ENCODE assay signal across 8 cellular contexts in genomic region chr1:21334214-21335087, GRCh38. TPM values are rescaled to one million over a fixed set of nuclear protein-coding genes. Genes with fewer than 3 reads are reported as not detected.
DNase-seq lines count a peak whose midpoint lies in the region; ATAC-seq and TF ChIP-seq lines count a peak whose summit lies in the region.

No MANE protein-coding gene starts in this region.

- no peaks in the 10 kb centered on the region for H3K36me3 ChIP-seq in HEK293 (ENCODE audit: control insufficient read depth in 2 of 2, insufficient read depth in 1 of 2, low read length in 2 of 2)
- no peaks in the 10 kb centered on the region for H3K36me3 ChIP-seq in mesendoderm (ENCODE audit: control insufficient read depth, insufficient read depth, low read length)

- peaks cover 38% of the 10 kb centered on the region for H3K4me1 ChIP-seq in HEK293 (ENCODE audit: control insufficient read depth, insufficient read depth, low read length)
- peaks cover 15% of the 10 kb centered on the region for H3K4me1 ChIP-seq in mesendoderm (ENCODE audit: control insufficient read depth, low read depth, low read length)

- H2BK120ac ChIP-seq in mesendoderm (ENCODE audit: low read depth, low read length), result no peak overlapping the region

- peaks cover 20% of the 10 kb centered on the region for H3K36me3 Mint-ChIP-seq in activated CD4-positive, alpha-beta T cell treated with anti-CD3 and anti-CD28 coated beads, Interleukin-2, amount 10 ng/mL, durations not matched to agents 7 days and 5 days (ENCODE audit: low read depth)
- H3K36me3 Mint-ChIP-seq in dendritic cell treated with granulocyte-macrophage colony-stimulating factor and Interleukin-4, amounts not matched to agents 40 ng/mL and 50 ng/mL, for 4 days (ENCODE audit: low read depth), result no peaks in the 10 kb centered on the region

- peaks cover 91% of the 10 kb centered on the region for H3K4me1 Mint-ChIP-seq in activated CD4-positive, alpha-beta T cell treated with anti-CD3 and anti-CD28 coated beads, Interleukin-2, amount 10 ng/mL, durations not matched to agents 7 days and 5 days
- peaks cover 58% of the 10 kb centered on the region for H3K4me1 Mint-ChIP-seq in dendritic cell treated with granulocyte-macrophage colony-stimulating factor and Interleukin-4, amounts not matched to agents 40 ng/mL and 50 ng/mL, for 4 days (ENCODE audit: low read depth)

- peak overlapping the region; percentile 93 for H3K27ac Mint-ChIP-seq in activated CD4-positive, alpha-beta T cell treated with anti-CD3 and anti-CD28 coated beads, Interleukin-2, amount 10 ng/mL, durations not matched to agents 7 days and 5 days
- peak overlapping the region; percentile 73 for H3K27ac Mint-ChIP-seq in dendritic cell treated with granulocyte-macrophage colony-stimulating factor and Interleukin-4, amounts not matched to agents 40 ng/mL and 50 ng/mL, for 4 days

- H3K27ac ChIP-seq in HEK293 (ENCODE audit: extremely low read depth, low read depth, low read length) (peak overlapping the region; percentile 48; the same call in 1 of the 2 replicates), mesendoderm (ENCODE audit: low read depth, low read length) (no peak overlapping the region)

- H3K4ac ChIP-seq in mesendoderm (ENCODE audit: low read depth, low read length), result no peak overlapping the region

- H2BK15ac ChIP-seq in mesendoderm (replicated peaks; ENCODE audit: low read depth), result no peak overlapping the region

- H3K27me3 ChIP-seq in mesendoderm (ENCODE audit: insufficient read depth, low read length, poor library complexity), result no peaks in the 10 kb centered on the region

- no peak for ATAC-seq in GM19455 (IDR thresholded peaks at IDR 0.05; ENCODE audit: unreplicated experiment)

- H4K8ac ChIP-seq in mesendoderm (ENCODE audit: low read depth, low read length), result no peak overlapping the region

- no peaks in the 10 kb centered on the region for H3K9me3 Mint-ChIP-seq in activated CD4-positive, alpha-beta T cell treated with anti-CD3 and anti-CD28 coated beads, Interleukin-2, amount 10 ng/mL, durations not matched to agents 7 days and 5 days
- H3K9me3 Mint-ChIP-seq in dendritic cell treated with granulocyte-macrophage colony-stimulating factor and Interleukin-4, amounts not matched to agents 40 ng/mL and 50 ng/mL, for 4 days, result no peaks in the 10 kb centered on the region

- H2AK5ac ChIP-seq in mesendoderm (ENCODE audit: low read length), result peak overlapping the region; percentile 0

- POLR2A ChIA-PET in GM10248 (lab: Yijun Ruan, JAX) (interaction anchor here (0.5 to 0.9 kb wide), 6 partner anchors 9 to 717 kb away, joined by 3 to 6 read pairs (median 4); no protein-coding TSS in a partner anchor), HEK293 (lab: Yijun Ruan, JAX) (interaction anchor here (1.6 to 1.8 kb wide), 2 partner anchors 10 to 11 kb away, joined by 3 to 6 read pairs; no protein-coding TSS in a partner anchor)
- POLR2A ChIA-PET in activated CD4-positive, alpha-beta T cell treated with anti-CD3 and anti-CD28 coated beads, Interleukin-2, amount 10 ng/mL, durations not matched to agents 7 days and 5 days (lab: Charles Lee), result interaction anchor here (1.4 kb wide), 1 partner anchor 41 kb away, joined by 3 read pairs; no protein-coding TSS in a partner anchor

- peak; percentile 79 for TF ChIP-seq CTCF in GM10248 (IDR thresholded peaks at IDR 0.05; ENCODE audit: control extremely low read depth, extremely low read depth, low read depth, missing control alignments)
- TF ChIP-seq CTCF in HEK293 (tag by site-specific recombination; IDR thresholded peaks at IDR 0.05), result peak; percentile 92

- H2BK5ac ChIP-seq in mesendoderm (ENCODE audit: low read length), result no peak overlapping the region

- H3K4me3 ChIP-seq in HEK293 (ENCODE audit: low read depth, low read length) (no peak overlapping the region), mesendoderm (ENCODE audit: low read length) (no peak overlapping the region)

- DNase-seq in GM10248 (ENCODE audit: extremely low spot score) (peak; percentile 78), MV-4-11 (lab: John Stamatoyannopoulos, UW) (peak; percentile 100), mesendoderm (peak; percentile 84)
- peak; percentile 90 for DNase-seq in activated CD4-positive, alpha-beta T cell treated with anti-CD3 and anti-CD28 coated beads, Interleukin-2, amount 10 ng/mL, durations not matched to agents 7 days and 5 days
- peak; percentile 64 to 69 for DNase-seq in stimulated activated CD8-positive, alpha-beta memory T cell treated with anti-CD3 and anti-CD28 coated beads, Interleukin-2, amount 100 ng/mL, for 1 hour (ENCODE audit: low read depth in 2 of 2)

- no peaks in the 10 kb centered on the region for H3K9me3 ChIP-seq in HEK293 (ENCODE audit: control insufficient read depth, insufficient read depth, low read depth, low read length)

- H3K56ac ChIP-seq in mesendoderm (ENCODE audit: low read length), result peak overlapping the region; percentile 81

- peak overlapping the region; percentile 60 for H3K9ac ChIP-seq in mesendoderm (ENCODE audit: low read length)

- peaks cover 12% of the 10 kb centered on the region for H3K79me1 ChIP-seq in mesendoderm (ENCODE audit: low read length)

- CTCF ChIA-PET in GM10248 (lab: Yijun Ruan, JAX) (interaction anchor here (0.5 to 8.3 kb wide), 22 partner anchors 9 to 1706 kb away, joined by 3 to 95 read pairs (median 5); partner anchors contain the start of gene ECE1), HEK293 (lab: Yijun Ruan, JAX) (interaction anchor here (0.6 to 7.8 kb wide), 22 partner anchors 10 to 933 kb away, joined by 3 to 79 read pairs (median 3); no protein-coding TSS in a partner anchor)
- CTCF ChIA-PET in activated CD4-positive, alpha-beta T cell treated with anti-CD3 and anti-CD28 coated beads, Interleukin-2, amount 10 ng/mL, durations not matched to agents 7 days and 5 days (lab: Charles Lee), result interaction anchor here (0.8 to 4.5 kb wide), 13 partner anchors 8 to 116 kb away, joined by 3 to 23 read pairs (median 5); no protein-coding TSS in a partner anchor

- peaks cover 5% of the 10 kb centered on the region for H3K79me2 ChIP-seq in mesendoderm (ENCODE audit: control insufficient read depth, insufficient read depth, low read length)

- intact Hi-C loops in dendritic cell treated with granulocyte-macrophage colony-stimulating factor and Interleukin-4, amounts not matched to agents 40 ng/mL and 50 ng/mL, for 4 days (cut with micrococcal nuclease), result loop anchor here (1.0 to 5.0 kb wide), 2 partner anchors 42 to 79 kb away; partner anchors contain the start of gene ECE1

- H3K4me2 ChIP-seq in mesendoderm (ENCODE audit: low read length), result peak overlapping the region; percentile 59

- no peak overlapping the region for H3K23ac ChIP-seq in mesendoderm (ENCODE audit: low read length)

- WGBS in mesendoderm (ENCODE audit: extremely low coverage, insufficient coverage, low lambda C conversion rate), result no CpG with 5 or more reads among the region's 20 CpGs

- peak overlapping the region; percentile 75 for H3K4me3 Mint-ChIP-seq in activated CD4-positive, alpha-beta T cell treated with anti-CD3 and anti-CD28 coated beads, Interleukin-2, amount 10 ng/mL, durations not matched to agents 7 days and 5 days
- H3K4me3 Mint-ChIP-seq in dendritic cell treated with granulocyte-macrophage colony-stimulating factor and Interleukin-4, amounts not matched to agents 40 ng/mL and 50 ng/mL, for 4 days, result peak overlapping the region; percentile 62

- H3K27me3 Mint-ChIP-seq in activated CD4-positive, alpha-beta T cell treated with anti-CD3 and anti-CD28 coated beads, Interleukin-2, amount 10 ng/mL, durations not matched to agents 7 days and 5 days, result no peaks in the 10 kb centered on the region
- peaks cover 67% of the 10 kb centered on the region for H3K27me3 Mint-ChIP-seq in dendritic cell treated with granulocyte-macrophage colony-stimulating factor and Interleukin-4, amounts not matched to agents 40 ng/mL and 50 ng/mL, for 4 days

- no peak overlapping the region for H3K18ac ChIP-seq in mesendoderm (ENCODE audit: low read length)

- H4K5ac ChIP-seq in mesendoderm (ENCODE audit: low read length), result no peak overlapping the region

TF ChIP-seq in HEK293, 187 proteins besides CTCF, POLR2A, EP300 and RAD21 (continues in another document):
- no peak; the same call in none of the 2 replicates for TF ChIP-seq ZNF654 (tag by site-specific recombination; IDR thresholded peaks at IDR 0.05; ENCODE audit: low read depth)
- TF ChIP-seq ZNF473 (tag by site-specific recombination; IDR thresholded peaks at IDR 0.05), result no peak
- peak; percentile 58 for TF ChIP-seq ZNF600 (tag by site-specific recombination; IDR thresholded peaks at IDR 0.05)
- no peak for TF ChIP-seq ZNF626 (tag by site-specific recombination; IDR thresholded peaks at IDR 0.05)
- TF ChIP-seq ZBTB26 (tag by site-specific recombination; optimal IDR thresholded peaks at IDR 0.05), result peak; percentile 25
- no peak for TF ChIP-seq ZNF169 (tag by site-specific recombination; IDR thresholded peaks at IDR 0.05)

RNA-seq across cellular contexts. Expression of gene ECE1, which starts 44.2 kb away (rescaled TPM):
- 100 to 1,000 TPM; 101 to 107 TPM for total RNA-seq in activated CD4-positive, alpha-beta T cell treated with anti-CD3 and anti-CD28 coated beads, Interleukin-2, amount 10 ng/mL, durations not matched to agents 7 days and 5 days
- 19.2 TPM for polyA plus RNA-seq in mesendoderm (2013, experiment 1 of 2)
- polyA plus RNA-seq in mesendoderm (2013, experiment 2 of 2), result 19.4 TPM
